ENCODE assay signal across 8 cellular contexts in the genomic region with DNA sequence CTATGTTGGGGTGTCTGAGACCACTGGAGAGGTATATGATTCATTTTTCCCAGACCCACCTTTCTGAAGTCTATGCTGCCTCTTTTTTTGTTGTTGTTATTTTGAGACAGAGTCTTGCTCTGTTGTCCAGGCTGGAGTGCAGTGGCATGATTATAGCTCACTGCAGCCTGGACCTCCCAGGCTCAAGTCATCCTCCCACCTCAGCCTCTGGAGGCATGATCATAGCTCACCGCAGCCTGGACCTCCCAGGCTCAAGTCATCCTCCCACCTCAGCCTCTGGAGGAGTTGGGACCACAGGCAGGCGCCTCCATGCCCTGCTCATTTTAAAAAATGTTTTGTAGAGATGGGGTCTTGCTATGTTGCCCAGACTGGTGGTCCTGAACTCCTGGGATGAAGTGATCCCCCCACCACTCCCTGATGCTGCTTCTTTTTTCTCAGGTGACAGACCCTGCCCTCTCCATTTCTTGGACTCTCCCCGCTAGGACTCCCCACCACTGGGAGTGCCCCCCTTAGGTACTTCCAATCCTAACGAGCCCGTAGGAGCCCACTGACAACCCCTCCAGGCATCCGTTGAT. TPM values are rescaled to one million over a fixed set of nuclear protein-coding genes. Genes with fewer than 3 reads are reported as not detected.
DNase-seq lines count a peak whose midpoint lies in the region; ATAC-seq and TF ChIP-seq lines count a peak whose summit lies in the region.

No MANE protein-coding gene starts in this region.

- H3K27me3 ChIP-seq in OCI-LY3 (ENCODE audit: low read depth, low read length) (peaks cover 3% of the 10 kb centered on the region; the same call in 1 of the 2 replicates), endocrine pancreas (ENCODE audit: control insufficient read depth, insufficient read depth, low read length) (no peaks in the 10 kb centered on the region), neuronal stem cell (ENCODE audit: control insufficient read depth in 3 of 3, insufficient read depth in 3 of 3, low read depth in 1 of 3, low read length in 3 of 3) (no peaks in the 10 kb centered on the region)

- H3K36me3 ChIP-seq in OCI-LY3 (replicated peaks; ENCODE audit: low read depth, low read length) (peaks cover 2% of the 10 kb centered on the region), endocrine pancreas (ENCODE audit: control insufficient read depth, insufficient read depth, low read length) (no peaks in the 10 kb centered on the region), neuronal stem cell (replicated peaks in 1 of 2; ENCODE audit: control insufficient read depth in 2 of 2, insufficient read depth in 2 of 2, low read length in 2 of 2) (peaks cover 0 to 5% of the 10 kb centered on the region in 2 donors)

- no peak overlapping the region for H4K8ac ChIP-seq in neuronal stem cell (ENCODE audit: low read depth, low read length)

- no peak overlapping the region for H3K23ac ChIP-seq in neuronal stem cell (ENCODE audit: low read depth, low read length, poor library complexity)

- H3K9me3 ChIP-seq in OCI-LY3 (ENCODE audit: insufficient read depth, low read length): no peaks in the 10 kb centered on the region
- no peaks in the 10 kb centered on the region for H3K9me3 ChIP-seq in endocrine pancreas (ENCODE audit: control insufficient read depth, low read length)
- H3K9me3 ChIP-seq in neuronal stem cell (replicated peaks in 1 of 2; ENCODE audit: control insufficient read depth in 2 of 2, insufficient read depth in 1 of 2, low read depth in 1 of 2, low read length in 2 of 2): peaks cover 0 to 3% of the 10 kb centered on the region in 2 donors

- peak overlapping the region; percentile 57 for H2AK5ac ChIP-seq in neuronal stem cell (ENCODE audit: low read depth, low read length)

- H3K27ac ChIP-seq in C4-2B (peak overlapping the region; percentile 82), OCI-LY3 (ENCODE audit: low read length) (no peak overlapping the region), neuronal stem cell (replicated peaks; ENCODE audit: low read length) (no peak overlapping the region)

- no peak overlapping the region for H2BK15ac ChIP-seq in neuronal stem cell (ENCODE audit: low read length)

- ATAC-seq in GM21528 (IDR thresholded peaks at IDR 0.05; ENCODE audit: low FRiP score, unreplicated experiment): no peak

- H3K18ac ChIP-seq in neuronal stem cell (ENCODE audit: low read length): no peak overlapping the region

- no CpG with 5 or more reads among the region's 6 CpGs for WGBS in neuronal stem cell (ENCODE audit: extremely low coverage in 2 of 2, insufficient read length in 2 of 2, insufficient replicate concordance in 1 of 2), 2 donors

- no peak overlapping the region for H2BK120ac ChIP-seq in neuronal stem cell (ENCODE audit: low read depth, low read length)

- DNase-seq in neuronal stem cell (ENCODE audit: low spot score): no peak
- no peak for DNase-seq in activated CD4-positive, alpha-beta T cell treated with anti-CD3 and anti-CD28 coated beads, Interleukin-2, amount 50 U/mL, for 4 hours
- DNase-seq in NCI-H345 (lab: John Stamatoyannopoulos, UW): no peak
- DNase-seq in dermis blood vessel endothelial cell: no peak

- H2BK5ac ChIP-seq in neuronal stem cell (ENCODE audit: low read length): peak overlapping the region; percentile 85

- H3K79me1 ChIP-seq in neuronal stem cell (ENCODE audit: low read depth, low read length): peaks cover 3% of the 10 kb centered on the region

- H3K4me2 ChIP-seq in OCI-LY3 (ENCODE audit: low read length): peak overlapping the region; percentile 83
- peak overlapping the region; percentile 85 for H3K4me2 ChIP-seq in neuronal stem cell (ENCODE audit: insufficient read depth, low read length, poor library complexity, severe bottlenecking)

- no peak overlapping the region for H2BK12ac ChIP-seq in neuronal stem cell (ENCODE audit: low read length)

- H3K4me1 ChIP-seq in OCI-LY3 (ENCODE audit: low read length) (peaks cover 16% of the 10 kb centered on the region), endocrine pancreas (ENCODE audit: control insufficient read depth, insufficient read depth, low read length) (no peaks in the 10 kb centered on the region), neuronal stem cell (ENCODE audit: control insufficient read depth in 2 of 2, insufficient read depth in 1 of 2, low read depth in 1 of 2, low read length in 2 of 2) (peaks cover 4 to 10% of the 10 kb centered on the region in 2 donors)

- peak overlapping the region; percentile 80 for H3K4me3 ChIP-seq in OCI-LY3 (ENCODE audit: low read length)
- no peak overlapping the region for H3K4me3 ChIP-seq in endocrine pancreas (ENCODE audit: control insufficient read depth, insufficient read depth, low read length)
- peak overlapping the region; percentile 94 to 99 for H3K4me3 ChIP-seq in neuronal stem cell (ENCODE audit: low read length in 2 of 2)

- H3K14ac ChIP-seq in neuronal stem cell (ENCODE audit: low read length): no peak overlapping the region

- peak overlapping the region; percentile 65 for H3K9ac ChIP-seq in OCI-LY3 (ENCODE audit: low read length)
- H3K9ac ChIP-seq in endocrine pancreas (ENCODE audit: control insufficient read depth, insufficient read depth, low read length): peak overlapping the region; percentile 82
- no peak overlapping the region for H3K9ac ChIP-seq in neuronal stem cell (ENCODE audit: low read depth, low read length, poor library complexity)

- H4K91ac ChIP-seq in neuronal stem cell (ENCODE audit: low read depth, low read length, poor library complexity): no peak overlapping the region

- H3K79me2 ChIP-seq in OCI-LY3 (ENCODE audit: low read length): peaks cover 33% of the 10 kb centered on the region

- no peak for TF ChIP-seq CTCF in C4-2B (conservative IDR thresholded peaks at IDR 0.05)
- TF ChIP-seq CTCF in OCI-LY3 (IDR thresholded peaks at IDR 0.05; ENCODE audit: low read depth, low read length): no peak

- H3K4ac ChIP-seq in neuronal stem cell (ENCODE audit: low read length): no peak overlapping the region

- peaks cover 5% of the 10 kb centered on the region; the same call in 1 of the 2 replicates for H4K20me1 ChIP-seq in OCI-LY3 (ENCODE audit: insufficient read depth, low read length)

- no peak overlapping the region for H2AFZ ChIP-seq in OCI-LY3 (ENCODE audit: low read depth, low read length)
- H2AFZ ChIP-seq in neuronal stem cell (ENCODE audit: low read length): peak overlapping the region; percentile 96

RNA-seq across cellular contexts. Expression of gene ARHGEF18, which starts 45.3 kb away (rescaled TPM):
- polyA plus RNA-seq in neuronal stem cell (2013, experiment 1 of 2): 15.2 TPM
- 16.1 TPM for polyA plus RNA-seq in neuronal stem cell (2013, experiment 2 of 2)
- 37.8 and 45.3 TPM in 2 replicates for total RNA-seq in dermis blood vessel endothelial cell
